Comparison of ENCODE assay signal across 16 cellular contexts in the genomic region with DNA sequence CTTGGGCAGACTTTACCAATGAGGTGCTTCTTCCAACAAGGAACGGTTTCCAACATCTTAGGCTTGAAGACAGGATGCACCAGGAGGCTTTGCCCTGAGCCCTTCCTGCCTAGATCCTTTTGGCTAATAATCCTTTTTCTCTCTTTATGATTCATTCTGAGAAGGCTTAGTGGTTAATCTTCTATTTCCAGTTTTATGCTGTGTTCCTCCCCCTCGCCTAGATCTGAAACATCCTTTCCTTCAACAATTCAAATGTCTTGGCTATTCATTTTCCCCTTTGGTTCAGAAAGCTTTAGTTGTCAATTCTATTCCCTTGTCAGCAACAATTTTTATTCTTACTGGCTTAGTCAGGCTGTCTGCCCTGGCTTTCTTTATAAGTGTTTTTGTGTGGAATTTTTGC.
DNase-seq lines count a peak whose midpoint lies in the region; ATAC-seq and TF ChIP-seq lines count a peak whose summit lies in the region.
"Had no signal": no experiment of that assay in that cellular context is flagged by ENCODE, and none has a peak within 500 bp of the region (broad histone marks: within the 10 kb centered on the region; RNA-seq: fewer than 3 reads in every experiment).

No MANE protein-coding gene starts in this region.

- peaks cover 17% of the 10 kb centered on the region for H3K4me1 Mint-ChIP-seq in brain
- H3K4me1 Mint-ChIP-seq in mesothelial cell of epicardium = peaks cover 11% of the 10 kb centered on the region

- TF ChIP-seq CTCF in A673 (conservative IDR thresholded peaks at IDR 0.05; ENCODE audit: low read depth, low read length) (no peak), brain (conservative IDR thresholded peaks at IDR 0.05) (no peak), mesothelial cell of epicardium (IDR thresholded peaks at IDR 0.05; ENCODE audit: unreplicated experiment) (no peak), GM13976 (IDR thresholded peaks at IDR 0.05; ENCODE audit: borderline replicate concordance, control extremely low read depth, extremely low read depth, insufficient read depth, missing control alignments) (no peak)

- no peaks in the 10 kb centered on the region for H3K4me1 ChIP-seq in A673 (ENCODE audit: insufficient read depth, low read length, poor library complexity, severe bottlenecking)
- H3K4me1 ChIP-seq: gastrocnemius medialis had no signal

- no peak for ATAC-seq in HG03135 (IDR thresholded peaks at IDR 0.05; ENCODE audit: unreplicated experiment)
- ATAC-seq: activated naive CD4-positive, alpha-beta T cell treated with anti-CD3 and anti-CD28 coated beads, Interleukin-2, amount 50 U/mL, for 72 hours; gastrocnemius medialis had no signal

- peaks cover 5% of the 10 kb centered on the region for H3K27me3 Mint-ChIP-seq in brain
- no peaks in the 10 kb centered on the region for H3K27me3 Mint-ChIP-seq in mesothelial cell of epicardium (ENCODE audit: low read depth)

- H3K4me3 Mint-ChIP-seq in brain (peak overlapping the region in 3 of 5 experiments; percentile 0 to 5 (median 1)), mesothelial cell of epicardium (no peak overlapping the region)

- H3K27ac ChIP-seq in A673 (ENCODE audit: low read depth, low read length, poor library complexity, severe bottlenecking) = no peak overlapping the region
- H3K27ac ChIP-seq: coronary artery, gastrocnemius medialis had no signal

- CTCF ChIA-PET in A673 (lab: Charles Lee) = no interaction called here

- POLR2A ChIA-PET in A673 (lab: Charles Lee; ENCODE audit: low non-redundant PET) = no interaction called here

- H3K9me3 ChIP-seq in A673 (ENCODE audit: low read depth, low read length, poor library complexity, severe bottlenecking) = no peaks in the 10 kb centered on the region
- H3K9me3 ChIP-seq: gastrocnemius medialis had no signal

- DNase-seq in A673 (ENCODE audit: low spot score) (peak; percentile 25), HPDE6-E6E7 (ENCODE audit: extremely low spot score) (peak; percentile 17), mesothelial cell of epicardium (ENCODE audit: low spot score in 2 of 2, unreplicated experiment in 2 of 2) (no peak), GM13976 (ENCODE audit: low spot score) (no peak), NCI-H1436 (lab: John Stamatoyannopoulos, UW) (no peak)
- no peak for DNase-seq in stimulated activated CD8-positive, alpha-beta memory T cell treated with anti-CD3 and anti-CD28 coated beads, Interleukin-4, amount 100 ng/mL, for 48 hours
- DNase-seq: activated CD8-positive, alpha-beta memory T cell treated with anti-CD3 and anti-CD28 coated beads, Interleukin-2, amount 50 U/mL, for 4 hours; gastrocnemius medialis; MM.1S; NCI-H510A; nucleus accumbens; SHP77 treated with DMSO at 0.1 percent for 48 hours had no signal

- H3K36me3 Mint-ChIP-seq in brain = peaks cover 5% of the 10 kb centered on the region
- peaks cover 4% of the 10 kb centered on the region for H3K36me3 Mint-ChIP-seq in mesothelial cell of epicardium

- H3K36me3 ChIP-seq in A673 (ENCODE audit: insufficient read depth, low read length, poor library complexity, severe bottlenecking) = no peaks in the 10 kb centered on the region
- H3K36me3 ChIP-seq: gastrocnemius medialis had no signal

- no peak overlapping the region for H3K4me3 ChIP-seq in A673 (ENCODE audit: low read depth, low read length, poor library complexity, severe bottlenecking)
- H3K4me3 ChIP-seq: coronary artery, gastrocnemius medialis had no signal

- no peaks in the 10 kb centered on the region for H3K27me3 ChIP-seq in A673 (replicated peaks; ENCODE audit: insufficient read depth, low read depth, low read length, poor library complexity)
- H3K27me3 ChIP-seq: gastrocnemius medialis had no signal

- in situ Hi-C loops in GM13976 (cut with MboI; ENCODE audit: low sequenced_read_pairs, unreplicated experiment) = no loop called here

- BruUV-seq in A673 (replicated peaks; lab: Mats Ljungman, UMichigan) = no TSS peak

- H3K9me3 Mint-ChIP-seq in brain = peaks cover 18 to 27% (median 20%) of the 10 kb centered on the region in 5 experiments
- H3K9me3 Mint-ChIP-seq in mesothelial cell of epicardium = peaks cover 19% of the 10 kb centered on the region

- H3K27ac Mint-ChIP-seq in brain = peak overlapping the region; percentile 22 to 80 (median 76)
- peak overlapping the region; percentile 2 for H3K27ac Mint-ChIP-seq in mesothelial cell of epicardium
- H3K27ac Mint-ChIP-seq: activated naive CD4-positive, alpha-beta T cell treated with anti-CD3 and anti-CD28 coated beads, Interleukin-2, amount 50 U/mL, for 72 hours had no signal

- intact Hi-C loops in A673 (cut with micrococcal nuclease; ENCODE audit: unreplicated experiment) = no loop called here

Comparison
In these comparisons a context has a peak if more than half of its experiments do, and no peak if none do; other contexts are left out.
1. DNase-seq: peak in A673 (single experiment) and HPDE6-E6E7 (single experiment); none in mesothelial cell of epicardium (0 of 2), GM13976 (single experiment), stimulated activated CD8-positive, alpha-beta memory T cell treated with anti-CD3 and anti-CD28 coated beads, Interleukin-4, amount 100 ng/mL, for 48 hours (single experiment) and NCI-H1436 (single experiment).